In genomic region chr11:100930185-100930778, GRCh38 we compare ENCODE assay signal across 8 cellular contexts.
DNase-seq lines count a peak whose midpoint lies in the region; ATAC-seq and TF ChIP-seq lines count a peak whose summit lies in the region.

No MANE protein-coding gene starts in this region.

- DNase-seq in A172 (ENCODE audit: low spot score) (peak; percentile 54), GM13977 (ENCODE audit: low spot score) (peak; percentile 5), NCI-H526 (lab: John Stamatoyannopoulos, UW) (peak; percentile 58 to 83), cerebellar cortex (ENCODE audit: low spot score) (peak; percentile 74), left lung (no peak), OCI-M2 (lab: John Stamatoyannopoulos, UW; ENCODE audit: unreplicated experiment) (no peak), UCSD-AML1 (lab: John Stamatoyannopoulos, UW; ENCODE audit: unreplicated experiment) (no peak)
- DNase-seq in stimulated activated CD4-positive, alpha-beta T cell treated with anti-CD3 and anti-CD28 coated beads, Interleukin-1b, Interleukin-23, amount 100 ng/mL, for 48 hours: no peak

- intact Hi-C loops in left lung (cut with DNase I): loop anchor here in 1 of 2 donors (5.0 to 10.0 kb wide), 2 partner anchors 248 to 355 kb away; no protein-coding TSS in a partner anchor

- in situ Hi-C loops in GM13977 (cut with MboI; ENCODE audit: low pct_unique_long_range_greater_than_20kb, low sequenced_read_pairs, unreplicated experiment): no loop called here

- H3K27ac ChIP-seq in left lung: no peak overlapping the region

- no peaks in the 10 kb centered on the region for H3K27me3 ChIP-seq in left lung

- H3K4me3 ChIP-seq in left lung: no peak overlapping the region

- no peaks in the 10 kb centered on the region for H3K4me1 ChIP-seq in left lung

- no peaks in the 10 kb centered on the region for H3K9me3 ChIP-seq in left lung

- TF ChIP-seq CTCF in GM13977 (IDR thresholded peaks at IDR 0.05; ENCODE audit: extremely low read depth, insufficient read depth, missing control alignments) (peak; percentile 54), left lung (IDR thresholded peaks at IDR 0.05) (peak; percentile 51 to 55)

- peak; percentile 79 for ATAC-seq in left lung

- no peaks in the 10 kb centered on the region for H3K36me3 ChIP-seq in left lung

Comparison
In these comparisons a context has a peak if more than half of its experiments do, and no peak if none do; other contexts are left out.
1. DNase-seq: peak in A172 (single experiment), GM13977 (single experiment), NCI-H526 (2 of 2) and cerebellar cortex (single experiment); none in left lung (0 of 2), OCI-M2 (single experiment), stimulated activated CD4-positive, alpha-beta T cell treated with anti-CD3 and anti-CD28 coated beads, Interleukin-1b, Interleukin-23, amount 100 ng/mL, for 48 hours (single experiment) and UCSD-AML1 (single experiment).